ENCODE assay signal across 8 cellular contexts in the genomic region with DNA sequence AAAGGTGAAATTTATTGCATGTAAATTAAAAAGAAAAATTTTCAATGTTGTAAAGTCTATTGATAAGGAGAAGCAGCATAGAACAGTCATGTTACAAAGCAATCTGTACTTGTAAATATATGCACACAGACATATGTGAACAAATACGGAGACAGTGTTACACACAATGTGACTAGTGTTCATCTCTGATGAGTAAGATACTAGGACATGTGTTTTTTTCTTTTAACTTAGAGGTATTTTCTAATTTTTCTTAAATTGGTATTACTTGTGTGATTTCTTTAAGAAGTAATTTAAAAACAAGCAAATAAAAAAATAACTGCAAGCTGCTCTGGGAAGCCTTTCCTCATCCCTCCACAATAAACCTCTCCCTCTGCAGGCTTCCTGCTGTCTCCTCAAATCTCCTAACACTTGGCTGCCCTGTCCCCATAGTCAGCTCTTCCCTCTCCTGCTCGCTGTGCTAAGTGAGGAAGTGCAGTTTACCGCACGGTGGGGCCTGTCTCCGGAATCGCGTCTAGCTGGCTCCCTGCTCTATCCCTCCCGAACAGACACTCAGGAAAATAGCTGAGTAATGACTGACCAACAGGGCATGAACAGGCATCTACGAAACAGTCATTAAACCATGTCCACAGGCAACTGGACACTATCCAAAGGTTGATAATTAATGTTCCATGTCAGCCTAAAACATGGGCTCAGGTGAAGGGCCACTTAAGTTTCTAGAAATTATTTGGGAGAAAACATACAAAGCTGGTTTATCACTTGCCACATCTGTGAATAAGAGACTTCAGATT. TPM values are rescaled to one million over a fixed set of nuclear protein-coding genes. Genes with fewer than 3 reads are reported as not detected.
DNase-seq lines count a peak whose midpoint lies in the region; FAIRE-seq and TF ChIP-seq lines count a peak whose summit lies in the region.

No MANE protein-coding gene starts in this region.

- 2% methylated on average over 9 of the region's 9 CpGs for WGBS in smooth muscle cell (ENCODE audit: low lambda C conversion rate)

- peaks cover 8% of the 10 kb centered on the region for H3K4me1 ChIP-seq in smooth muscle cell (ENCODE audit: low read depth)
- H3K4me1 ChIP-seq in MM.1S (ENCODE audit: low read length) = no peaks in the 10 kb centered on the region

- H3K4me3 ChIP-seq in bronchial epithelial cell (ENCODE audit: low read depth, low read length) = no peak overlapping the region
- peak overlapping the region; percentile 3 for H3K4me3 ChIP-seq in smooth muscle cell
- no peak overlapping the region for H3K4me3 ChIP-seq in MM.1S (ENCODE audit: low read length)

- no peaks in the 10 kb centered on the region for H3K9me2 ChIP-seq in MM.1S (replicated peaks; ENCODE audit: insufficient read depth, low read length)

- H3K79me2 ChIP-seq in smooth muscle cell (ENCODE audit: low read depth) = peaks cover 17% of the 10 kb centered on the region
- H3K79me2 ChIP-seq in MM.1S (ENCODE audit: low read length) = peaks cover 13% of the 10 kb centered on the region

- TF ChIP-seq CTCF in bronchial epithelial cell (IDR thresholded peaks at IDR 0.05; ENCODE audit: insufficient read depth, low read length, severe bottlenecking) (peak; percentile 38), smooth muscle cell (IDR thresholded peaks at IDR 0.05; ENCODE audit: borderline replicate concordance, insufficient read depth, poor library complexity, severe bottlenecking) (no peak), MM.1S (IDR thresholded peaks at IDR 0.05; ENCODE audit: low read length) (no peak)

- H3F3A ChIP-seq in smooth muscle cell (ENCODE audit: low read depth) (peaks cover 19% of the 10 kb centered on the region), MM.1S (ENCODE audit: insufficient read depth, low read length) (no peaks in the 10 kb centered on the region)

- H3K9ac ChIP-seq in smooth muscle cell (ENCODE audit: low read depth) = peak overlapping the region; percentile 2
- no peak overlapping the region for H3K9ac ChIP-seq in MM.1S (ENCODE audit: low read length)

- no peaks in the 10 kb centered on the region for H4K20me1 ChIP-seq in smooth muscle cell (ENCODE audit: low read depth)
- H4K20me1 ChIP-seq in MM.1S (ENCODE audit: insufficient read depth, low read length) = no peaks in the 10 kb centered on the region

- no peaks in the 10 kb centered on the region for H3K27me3 ChIP-seq in bronchial epithelial cell (ENCODE audit: control insufficient read depth, insufficient read depth, low read length)
- no peaks in the 10 kb centered on the region for H3K27me3 ChIP-seq in smooth muscle cell (ENCODE audit: low read depth)
- H3K27me3 ChIP-seq in MM.1S (replicated peaks; ENCODE audit: insufficient read depth, low read length) = no peaks in the 10 kb centered on the region

- DNase-seq in DMS79 (lab: John Stamatoyannopoulos, UW) (peak; percentile 42), NCI-H2196 (lab: John Stamatoyannopoulos, UW; ENCODE audit: unreplicated experiment) (peak; percentile 47), bronchial epithelial cell (ENCODE audit: low read depth) (peak; percentile 86), islet precursor cell (peak; percentile 92), smooth muscle cell (lab: John Stamatoyannopoulos, UW; ENCODE audit: unreplicated experiment) (peak; percentile 30), activated T-cell treated with anti-CD3 and anti-CD28 coated beads for 4 hours (no peak), MM.1S (no peak)
- DNase-seq in stimulated activated CD4-positive, alpha-beta T cell treated with anti-CD3 and anti-CD28 coated beads, Interleukin-1b, Interleukin-23, amount 100 ng/mL, for 48 hours = no peak

- H2AFZ ChIP-seq in smooth muscle cell (ENCODE audit: low read depth) = no peak overlapping the region
- H2AFZ ChIP-seq in MM.1S (ENCODE audit: low read length) = no peak overlapping the region

- no peaks in the 10 kb centered on the region for H3K9me3 ChIP-seq in smooth muscle cell (replicated peaks; ENCODE audit: low read depth)
- no peaks in the 10 kb centered on the region for H3K9me3 ChIP-seq in MM.1S (replicated peaks; ENCODE audit: insufficient read depth, low read length)

- H3K4me2 ChIP-seq in smooth muscle cell = peak overlapping the region; percentile 48
- H3K4me2 ChIP-seq in MM.1S (ENCODE audit: low read depth, low read length) = no peak overlapping the region

- no peak for FAIRE-seq in bronchial epithelial cell (lab: Jason Lieb, UNC)

- no peaks in the 10 kb centered on the region for H3K36me3 ChIP-seq in bronchial epithelial cell (ENCODE audit: control insufficient read depth, insufficient read depth, low read length)
- H3K36me3 ChIP-seq in smooth muscle cell (ENCODE audit: low read depth) = no peaks in the 10 kb centered on the region
- H3K36me3 ChIP-seq in MM.1S (replicated peaks; ENCODE audit: insufficient read depth, low read length) = no peaks in the 10 kb centered on the region

- H3K27ac ChIP-seq in smooth muscle cell (ENCODE audit: low read depth) (peak overlapping the region; percentile 81), MM.1S (ENCODE audit: low read length) (no peak overlapping the region)

RNA-seq across cellular contexts. Expression of gene CMTM4, which starts 35.9 kb away (rescaled TPM):
- total RNA-seq in bronchial epithelial cell (73.0 and 83.2 TPM in 2 replicates), smooth muscle cell (25.2 and 27.0 TPM in 2 replicates)
- 7.2 and 9.2 TPM in 2 replicates for polyA plus RNA-seq in smooth muscle cell

RNA-seq across cellular contexts. Expression of gene CMTM3, which starts 56.1 kb away (rescaled TPM):
- total RNA-seq in bronchial epithelial cell (1.1 and 1.3 TPM in 2 replicates), smooth muscle cell (21.8 and 36.6 TPM in 2 replicates)
- 57.3 and 57.8 TPM in 2 replicates for polyA plus RNA-seq in smooth muscle cell

Comparison
In these comparisons a context has a peak if more than half of its experiments do, and no peak if none do; other contexts are left out.
1. DNase-seq: peak in DMS79 (single experiment), NCI-H2196 (single experiment), bronchial epithelial cell (single experiment), islet precursor cell (single experiment) and smooth muscle cell (single experiment); none in stimulated activated CD4-positive, alpha-beta T cell treated with anti-CD3 and anti-CD28 coated beads, Interleukin-1b, Interleukin-23, amount 100 ng/mL, for 48 hours (single experiment), activated T-cell treated with anti-CD3 and anti-CD28 coated beads for 4 hours (single experiment) and MM.1S (single experiment).
2. RNA of gene CMTM3, which starts 56.1 kb away (total RNA-seq): 21.8 to 36.6 TPM in smooth muscle cell; 1.1 to 1.3 TPM in bronchial epithelial cell; every median in the first group is over 10 times any median in the second.